1 cellular context compared by ENCODE assay signal in genomic region chr9:123326662-123327093, GRCh38.
TF ChIP-seq lines count a peak whose summit lies in the region.

No MANE protein-coding gene starts in this region.

TF ChIP-seq in K562, 482 proteins besides CTCF, POLR2A, EP300 and RAD21 (continued from another document and continues in another):
- no peak for TF ChIP-seq GTF3C2 (IDR thresholded peaks at IDR 0.05; ENCODE audit: borderline replicate concordance, extremely low read depth, insufficient read length)
- no peak for TF ChIP-seq MXI1 (IDR thresholded peaks at IDR 0.05; ENCODE audit: low read depth, low read length)
- TF ChIP-seq ZMIZ1 (IDR thresholded peaks at IDR 0.05; ENCODE audit: low read depth in 2 of 2, low read length in 2 of 2): no peak
- no peak for TF ChIP-seq ZNF280B (CRISPR knock-in tag; IDR thresholded peaks at IDR 0.05)
- peak; percentile 81; the same call in 1 of the 2 replicates for TF ChIP-seq ZBTB33 (CRISPR knock-in tag; IDR thresholded peaks at IDR 0.05)
- TF ChIP-seq MCM2 (IDR thresholded peaks at IDR 0.05; ENCODE audit: low read depth): no peak
- no peak for TF ChIP-seq GATAD2A (IDR thresholded peaks at IDR 0.05)
- TF ChIP-seq RFX1 (IDR thresholded peaks at IDR 0.05): no peak; the same call in 1 of the 2 replicates
- TF ChIP-seq HOXB6 (CRISPR knock-in tag; IDR thresholded peaks at IDR 0.05; ENCODE audit: borderline replicate concordance): no peak
- TF ChIP-seq BMI1 (IDR thresholded peaks at IDR 0.05; ENCODE audit: low read length): no peak
- TF ChIP-seq EZH2 (IDR thresholded peaks at IDR 0.05; ENCODE audit: borderline replicate concordance, low read depth, low read length): no peak
- TF ChIP-seq HDAC6 (IDR thresholded peaks at IDR 0.05; ENCODE audit: low read depth, low read length): no peak
- TF ChIP-seq JUND (IDR thresholded peaks at IDR 0.05; ENCODE audit: borderline replicate concordance, low read depth, low read length): peak; percentile 86
- TF ChIP-seq JUND (tag; IDR thresholded peaks at IDR 0.05; ENCODE audit: borderline replicate concordance, low read depth, low read length): peak; percentile 91
- no peak for TF ChIP-seq KLF13 (tag; IDR thresholded peaks at IDR 0.05; ENCODE audit: borderline replicate concordance, low read depth)
- 0 out of 2 replicates have a peak, but pooled peaks have one; percentile 67 for TF ChIP-seq HDAC8 (tag; IDR thresholded peaks at IDR 0.05)
- peak in 1 of 2 experiments; percentile 32; a peak in 1 of 4 replicates for TF ChIP-seq MAZ (CRISPR knock-in tag; conservative IDR thresholded peaks at IDR 0.05 in 1 of 2, IDR thresholded peaks at IDR 0.05 in 1 of 2)
- peak; percentile 99 for TF ChIP-seq FOXK1 (CRISPR knock-in tag; IDR thresholded peaks at IDR 0.05; ENCODE audit: borderline replicate concordance)
- 0 out of 2 replicates have a peak, but pooled peaks have one; percentile 71 for TF ChIP-seq NR2C2 (CRISPR knock-in tag; IDR thresholded peaks at IDR 0.05)
- peak; percentile 73 for TF ChIP-seq NR2C2 (tag; IDR thresholded peaks at IDR 0.05)
- no peak for TF ChIP-seq ZNF717 (CRISPR knock-in tag; IDR thresholded peaks at IDR 0.05)
- TF ChIP-seq SRSF7 (optimal IDR thresholded peaks at IDR 0.05; ENCODE audit: low read depth, low read length): no peak
- TF ChIP-seq ZNF511 (CRISPR knock-in tag; IDR thresholded peaks at IDR 0.05): peak; percentile 70
- no peak for TF ChIP-seq RREB1 (CRISPR knock-in tag; IDR thresholded peaks at IDR 0.05)
- TF ChIP-seq NCOA1 (IDR thresholded peaks at IDR 0.05; ENCODE audit: low read depth): no peak
- no peak for TF ChIP-seq ARNT (IDR thresholded peaks at IDR 0.05)
- no peak for TF ChIP-seq CHD2 (IDR thresholded peaks at IDR 0.05; ENCODE audit: low read depth, low read length)
- TF ChIP-seq U2AF1 (optimal IDR thresholded peaks at IDR 0.05; ENCODE audit: low read depth, low read length): no peak
- no peak for TF ChIP-seq NFE2 (IDR thresholded peaks at IDR 0.05; ENCODE audit: low read depth)
- no peak for TF ChIP-seq POLR2H (tag; IDR thresholded peaks at IDR 0.05; ENCODE audit: low read depth)
- no peak for TF ChIP-seq HES1 (IDR thresholded peaks at IDR 0.05; ENCODE audit: low read depth)
- TF ChIP-seq ZNF586 (CRISPR knock-in tag; conservative IDR thresholded peaks at IDR 0.05): no peak
- no peak for TF ChIP-seq E2F8 (IDR thresholded peaks at IDR 0.05; ENCODE audit: low read depth, partially characterized antibody)
- no peak for TF ChIP-seq UBTF (IDR thresholded peaks at IDR 0.05; ENCODE audit: borderline replicate concordance in 1 of 2, low read depth in 2 of 2, low read length in 2 of 2)
- no peak for TF ChIP-seq ETS2 (tag; IDR thresholded peaks at IDR 0.05; ENCODE audit: borderline replicate concordance, poor library complexity, severe bottlenecking)
- TF ChIP-seq ZNF785 (CRISPR knock-in tag; IDR thresholded peaks at IDR 0.05): no peak
- no peak for TF ChIP-seq SAP30 (IDR thresholded peaks at IDR 0.05; ENCODE audit: borderline replicate concordance, insufficient read depth, low read depth, low read length, poor library complexity, severe bottlenecking)
